Comparison of ENCODE assay signal across 1 cellular context in genomic region chr2:234994340-234995321, GRCh38.
TF ChIP-seq lines count a peak whose summit lies in the region.

No MANE protein-coding gene starts in this region.

TF ChIP-seq in HepG2, 621 proteins besides CTCF, POLR2A, EP300 and RAD21 (continued from another document and continues in another):
- TF ChIP-seq FOXP4 (CRISPR knock-in tag; IDR thresholded peaks at IDR 0.05) (no peak), GRHL1 (CRISPR knock-in tag; conservative IDR thresholded peaks at IDR 0.05) (no peak), CERS6 (CRISPR knock-in tag; IDR thresholded peaks at IDR 0.05) (no peak), MTA1 (CRISPR knock-in tag; IDR thresholded peaks at IDR 0.05; ENCODE audit: borderline replicate concordance) (no peak), GFI1 (CRISPR knock-in tag; IDR thresholded peaks at IDR 0.05; ENCODE audit: borderline replicate concordance) (no peak), KLF16 (CRISPR knock-in tag; IDR thresholded peaks at IDR 0.05) (no peak), HINFP (CRISPR knock-in tag; IDR thresholded peaks at IDR 0.05; ENCODE audit: low read depth) (no peak), ZUFSP (CRISPR knock-in tag; IDR thresholded peaks at IDR 0.05; ENCODE audit: borderline replicate concordance) (no peak), SATB2 (CRISPR knock-in tag; IDR thresholded peaks at IDR 0.05) (no peak), CEBPB (IDR thresholded peaks at IDR 0.05; ENCODE audit: borderline replicate concordance, low read depth, low read length) (no peak), NRL (CRISPR knock-in tag; IDR thresholded peaks at IDR 0.05; ENCODE audit: borderline replicate concordance) (peak; percentile 24; the same call in 1 of the 2 replicates), ZSCAN9 (CRISPR knock-in tag; IDR thresholded peaks at IDR 0.05; ENCODE audit: borderline replicate concordance) (no peak), KLF11 (CRISPR knock-in tag; IDR thresholded peaks at IDR 0.05) (no peak), TBX2 (CRISPR knock-in tag; IDR thresholded peaks at IDR 0.05; ENCODE audit: borderline replicate concordance) (no peak), TARDBP (CRISPR knock-in tag; IDR thresholded peaks at IDR 0.05) (no peak; the same call in 1 of the 2 replicates), ZMYM4 (CRISPR knock-in tag; IDR thresholded peaks at IDR 0.05) (peak; percentile 26; the same call in 1 of the 2 replicates), MAFK (conservative IDR thresholded peaks at IDR 0.05 in 1 of 2, IDR thresholded peaks at IDR 0.05 in 1 of 2; ENCODE audit: low read length in 2 of 2) (0 out of 4 replicates have a peak, but pooled peaks of 1 of the 2 experiments have one; percentile 27), ZBTB33 (CRISPR knock-in tag; IDR thresholded peaks at IDR 0.05) (peak; percentile 59; the same call in 1 of the 2 replicates), EZH2 (conservative IDR thresholded peaks at IDR 0.05; ENCODE audit: low read depth, low read length) (no peak), ZNF367 (CRISPR knock-in tag; IDR thresholded peaks at IDR 0.05; ENCODE audit: borderline replicate concordance) (no peak), TSC22D2 (CRISPR knock-in tag; IDR thresholded peaks at IDR 0.05; ENCODE audit: borderline replicate concordance) (no peak), ELK4 (CRISPR knock-in tag; IDR thresholded peaks at IDR 0.05; ENCODE audit: borderline replicate concordance) (no peak), ARNT2 (CRISPR knock-in tag; IDR thresholded peaks at IDR 0.05; ENCODE audit: low read depth) (no peak), ELF3 (CRISPR knock-in tag; IDR thresholded peaks at IDR 0.05) (no peak), GATAD2A (CRISPR knock-in tag; IDR thresholded peaks at IDR 0.05) (no peak), MYC (CRISPR knock-in tag; IDR thresholded peaks at IDR 0.05; ENCODE audit: borderline replicate concordance) (0 out of 2 replicates have a peak, but pooled peaks have one; percentile 4), ZNF788 (CRISPR knock-in tag; IDR thresholded peaks at IDR 0.05; ENCODE audit: borderline replicate concordance) (0 out of 2 replicates have a peak, but pooled peaks have one; percentile 9), IKZF5 (CRISPR knock-in tag; IDR thresholded peaks at IDR 0.05) (no peak), ARID5B (CRISPR knock-in tag; IDR thresholded peaks at IDR 0.05) (no peak), SALL1 (CRISPR knock-in tag; IDR thresholded peaks at IDR 0.05) (no peak), ZNF639 (CRISPR knock-in tag; conservative IDR thresholded peaks at IDR 0.05) (no peak), FOXP1 (IDR thresholded peaks at IDR 0.05) (no peak), FOXP1 (CRISPR knock-in tag; IDR thresholded peaks at IDR 0.05) (no peak), BATF2 (CRISPR knock-in tag; IDR thresholded peaks at IDR 0.05) (no peak), ZNF619 (CRISPR knock-in tag; IDR thresholded peaks at IDR 0.05) (0 out of 2 replicates have a peak, but pooled peaks have one; percentile 19), ONECUT2 (CRISPR knock-in tag; IDR thresholded peaks at IDR 0.05) (no peak), ZNF670 (CRISPR knock-in tag; IDR thresholded peaks at IDR 0.05; ENCODE audit: borderline replicate concordance) (no peak), MIER3 (CRISPR knock-in tag; IDR thresholded peaks at IDR 0.05; ENCODE audit: borderline replicate concordance) (no peak), NFE2 (CRISPR knock-in tag; IDR thresholded peaks at IDR 0.05) (peak; percentile 53; the same call in 1 of the 2 replicates), ZNF543 (CRISPR knock-in tag; IDR thresholded peaks at IDR 0.05) (no peak), ZNF333 (CRISPR knock-in tag; IDR thresholded peaks at IDR 0.05; ENCODE audit: borderline replicate concordance) (peak; percentile 63; the same call in 1 of the 2 replicates), ZNF30 (CRISPR knock-in tag; IDR thresholded peaks at IDR 0.05) (no peak)
